ENCODE assay signal across 9 cellular contexts in the genomic region with DNA sequence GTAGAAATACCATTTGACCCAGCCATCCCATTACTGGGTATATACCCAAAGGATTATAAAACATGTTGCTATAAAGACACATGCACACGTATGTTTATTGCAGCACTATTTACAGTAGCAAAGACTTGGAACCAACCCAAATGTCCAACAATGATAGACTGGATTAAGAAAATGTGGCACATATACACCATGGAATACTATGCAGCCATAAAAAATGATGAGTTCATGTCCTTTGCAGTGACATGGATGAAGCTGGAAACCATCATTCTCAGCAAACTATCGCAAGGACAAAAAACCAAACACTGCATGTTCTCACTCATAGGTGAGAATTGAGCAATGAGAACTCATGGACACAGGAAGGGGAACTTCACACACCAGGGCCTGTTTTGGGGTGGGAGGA. TPM values are rescaled to one million over a fixed set of nuclear protein-coding genes. Genes with fewer than 3 reads are reported as not detected.
"Had no signal": no experiment of that assay in that cellular context is flagged by ENCODE, and none has a peak within 500 bp of the region (broad histone marks: within the 10 kb centered on the region; RNA-seq: fewer than 3 reads in every experiment).

No MANE protein-coding gene starts in this region.

RNA-seq across cellular contexts. Expression of a gene that starts 49.2 kb away (rescaled TPM):
- total RNA-seq: LHCN-M2, MCF 10A, NCI-H460, OCI-LY7, PC-9, Right ventricle myocardium inferior, RPMI7951, SJCRH30, SK-MEL-5 had no signal
